7 cellular contexts compared by ENCODE assay signal in genomic region chr13:99085139-99085845, GRCh38.
DNase-seq lines count a peak whose midpoint lies in the region; ATAC-seq and TF ChIP-seq lines count a peak whose summit lies in the region.

No MANE protein-coding gene starts in this region.

- intact Hi-C loops in stomach (cut with DNase I; ENCODE audit: low total_unique reads), result no loop called here

- H2AFZ ChIP-seq in OCI-LY3 (ENCODE audit: low read depth, low read length), result no peak overlapping the region

- no peaks in the 10 kb centered on the region for H3K36me3 Mint-ChIP-seq in activated naive CD8-positive, alpha-beta T cell

- no peaks in the 10 kb centered on the region for H3K79me2 ChIP-seq in OCI-LY3 (ENCODE audit: low read length)

- H3K9me3 ChIP-seq in OCI-LY3 (ENCODE audit: insufficient read depth, low read length) (no peaks in the 10 kb centered on the region), iPS-20b (ENCODE audit: insufficient read depth, low read depth, low read length) (no peaks in the 10 kb centered on the region), stomach (no peaks in the 10 kb centered on the region)

- no peaks in the 10 kb centered on the region for H3K27me3 Mint-ChIP-seq in activated naive CD8-positive, alpha-beta T cell

- H3K27ac Mint-ChIP-seq in activated naive CD8-positive, alpha-beta T cell, result peak overlapping the region; percentile 92

- peaks cover 27% of the 10 kb centered on the region for H3K4me1 ChIP-seq in OCI-LY3 (ENCODE audit: low read length)
- no peaks in the 10 kb centered on the region for H3K4me1 ChIP-seq in iPS-20b (ENCODE audit: insufficient read depth, low read length)
- peaks cover 10 to 36% (median 34%) of the 10 kb centered on the region in 4 donors for H3K4me1 ChIP-seq in stomach

- H3K27me3 ChIP-seq in OCI-LY3 (ENCODE audit: low read depth, low read length) (0 out of 2 replicates have a peak, but pooled peaks cover 5% of the 10 kb centered on the region), iPS-20b (ENCODE audit: insufficient read depth, low read length) (peaks cover 57% of the 10 kb centered on the region), stomach (peaks cover 0 to 23% (median 0%) of the 10 kb centered on the region in 3 donors)

- H3K4me3 ChIP-seq in OCI-LY3 (ENCODE audit: low read length), result peak overlapping the region; percentile 81
- H3K4me3 ChIP-seq in iPS-20b (ENCODE audit: low read length), result peak overlapping the region; percentile 80
- peak overlapping the region; percentile 75 to 87 (median 82) for H3K4me3 ChIP-seq in stomach

- peak overlapping the region; percentile 89 for H3K4me3 Mint-ChIP-seq in activated naive CD8-positive, alpha-beta T cell

- no peak for TF ChIP-seq CTCF in OCI-LY3 (IDR thresholded peaks at IDR 0.05; ENCODE audit: low read depth, low read length)
- TF ChIP-seq CTCF in stomach (IDR thresholded peaks at IDR 0.05), result no peak

- no peak overlapping the region for H3K27ac ChIP-seq in OCI-LY3 (ENCODE audit: low read length)
- H3K27ac ChIP-seq in iPS-20b (ENCODE audit: low read length), result no peak overlapping the region
- peak overlapping the region in 4 of 5 donors; percentile 70 to 95 (median 83) for H3K27ac ChIP-seq in stomach

- no peak for TF ChIP-seq POLR2A in stomach (IDR thresholded peaks at IDR 0.05)

- peak overlapping the region; percentile 90 for H3K4me2 ChIP-seq in OCI-LY3 (ENCODE audit: low read length)

- no peaks in the 10 kb centered on the region for H4K20me1 ChIP-seq in OCI-LY3 (ENCODE audit: insufficient read depth, low read length)

- 32 to 40% (median 37%) methylated on average over 25 to 29 of the region's 29 CpGs for WGBS in stomach, 5 donors

- H3K4me1 Mint-ChIP-seq in activated naive CD8-positive, alpha-beta T cell (ENCODE audit: low read depth), result peaks cover 51% of the 10 kb centered on the region

- H3K36me3 ChIP-seq in OCI-LY3 (replicated peaks; ENCODE audit: low read depth, low read length) (no peaks in the 10 kb centered on the region), iPS-20b (ENCODE audit: insufficient read depth, low read depth, low read length) (no peaks in the 10 kb centered on the region), stomach (no peaks in the 10 kb centered on the region)

- no peak for DNase-seq in stomach
- DNase-seq in glomerular visceral epithelial cell (ENCODE audit: extremely low spot score), result no peak
- no peak for DNase-seq in T1000 (lab: John Stamatoyannopoulos, UW)

- no peak for ATAC-seq in GM18873 (IDR thresholded peaks at IDR 0.05; ENCODE audit: low FRiP score, unreplicated experiment)

- H3K9ac ChIP-seq in OCI-LY3 (ENCODE audit: low read length) (0 out of 2 replicates have a peak overlapping the region, but pooled peaks have one; percentile 72), iPS-20b (ENCODE audit: low read depth, low read length) (peak overlapping the region; percentile 39; the same call in 1 of the 2 replicates)

- TF ChIP-seq EP300 in stomach (IDR thresholded peaks at IDR 0.05), result no peak

- no peaks in the 10 kb centered on the region for H3K9me3 Mint-ChIP-seq in activated naive CD8-positive, alpha-beta T cell (ENCODE audit: low read depth)

Comparison
In these comparisons a context has a peak if more than half of its experiments do, and no peak if none do; other contexts are left out.
1. H3K27ac ChIP-seq: peak in stomach (4 of 5); none in OCI-LY3 (single experiment) and iPS-20b (single experiment).
2. Peak in every context shown above with its lines, with median percentiles within 50 percentile points of each other: H3K4me3 ChIP-seq.